In the genomic region with DNA sequence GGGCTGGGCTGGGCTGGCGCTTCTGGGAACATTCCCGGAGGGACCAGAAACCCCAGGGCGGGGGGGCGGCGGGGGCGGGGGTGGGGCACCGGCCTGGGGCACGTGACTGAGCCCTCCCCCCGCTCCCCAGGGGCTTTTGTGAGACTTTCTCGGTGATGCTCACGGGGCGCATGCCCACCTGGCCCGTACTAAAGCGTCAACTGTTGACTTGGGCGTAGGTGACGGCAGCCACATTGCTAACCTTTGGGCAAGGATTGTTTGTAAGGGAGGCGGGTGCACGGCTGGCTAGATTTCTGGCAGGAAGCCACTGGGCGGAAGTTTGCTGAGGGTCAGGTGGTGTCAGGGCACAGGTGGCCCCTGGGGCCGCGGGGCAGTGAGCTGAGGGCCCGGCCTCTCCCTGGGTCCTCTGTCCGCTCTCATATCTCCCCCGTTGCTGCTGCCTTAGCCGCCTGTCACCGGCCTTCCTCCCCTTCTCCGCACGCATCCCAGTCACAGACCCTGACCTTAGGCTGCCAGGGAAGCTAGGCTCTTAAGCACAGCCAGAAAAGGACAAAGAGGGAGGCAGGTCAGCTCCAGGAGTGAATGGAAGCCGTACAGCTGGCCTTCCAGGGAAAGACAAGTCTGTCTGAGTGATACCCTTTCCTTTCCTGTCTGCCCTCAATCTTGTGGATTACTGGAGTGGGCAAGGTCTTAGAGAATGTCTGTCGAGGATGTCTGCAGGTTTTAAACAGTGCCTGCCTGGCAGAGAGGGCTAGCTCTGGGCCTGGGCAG, we compare ENCODE assay signal across 8 cellular contexts. TPM values are rescaled to one million over a fixed set of nuclear protein-coding genes. Genes with fewer than 3 reads are reported as not detected.
A peak's percentile ranks its signal among the peaks of the same experiment; 100 is the strongest.
DNase-seq lines count a peak whose midpoint lies in the region; ATAC-seq and TF ChIP-seq lines count a peak whose summit lies in the region.

No MANE protein-coding gene starts in this region.

- no peaks in the 10 kb centered on the region for H4K20me1 ChIP-seq in OCI-LY3 (ENCODE audit: insufficient read depth, low read length)

- peak overlapping the region; percentile 94 for H3K4me2 ChIP-seq in OCI-LY3 (ENCODE audit: low read length)

- TF ChIP-seq CTCF in OCI-LY3 (IDR thresholded peaks at IDR 0.05; ENCODE audit: low read depth, low read length) (no peak), choroid plexus epithelial cell (conservative IDR thresholded peaks at IDR 0.05; ENCODE audit: low read depth, low read length) (no peak), liver (IDR thresholded peaks at IDR 0.05; ENCODE audit: low read depth, low read length, missing input control) (no peak)

- DNase-seq in COLO668 (lab: John Stamatoyannopoulos, UW; ENCODE audit: unreplicated experiment), result peak; percentile 86
- DNase-seq in choroid plexus epithelial cell (ENCODE audit: low read depth), result peak; percentile 15
- peak in 34 of 49 donors; percentile 26 to 95 (median 69) for DNase-seq in substantia nigra (lab: John Stamatoyannopoulos, UW)
- no peak for DNase-seq in MV-4-11 (lab: John Stamatoyannopoulos, UW)

- no peaks in the 10 kb centered on the region for H3K79me2 ChIP-seq in OCI-LY3 (ENCODE audit: low read length)

- peak in 1 of 2 donors; percentile 17 for TF ChIP-seq RAD21 in liver (IDR thresholded peaks at IDR 0.05)

- WGBS in liver, result 6% methylated on average over 30 of the region's 30 CpGs

- H3K27ac ChIP-seq in OCI-LY3 (ENCODE audit: low read length) (peak overlapping the region; percentile 59), liver (ENCODE audit: low read depth in 1 of 2, low read length in 2 of 2) (peak overlapping the region; percentile 93 to 98), substantia nigra (ENCODE audit: low read depth, low read length, poor library complexity, severe bottlenecking) (peak overlapping the region; percentile 96)

- peak; percentile 12 for TF ChIP-seq POLR2A in GM19099 (IDR thresholded peaks at IDR 0.05; ENCODE audit: extremely low read depth, insufficient read length, low read depth)

- peak; percentile 37 for ATAC-seq in HG03196 (IDR thresholded peaks at IDR 0.05; ENCODE audit: unreplicated experiment)

- H3K4me1 ChIP-seq in OCI-LY3 (ENCODE audit: low read length) (peaks cover 28% of the 10 kb centered on the region), liver (ENCODE audit: control insufficient read depth in 4 of 4, insufficient read depth in 4 of 4, low read length in 3 of 4) (peaks cover 7 to 29% (median 21%) of the 10 kb centered on the region in 4 donors)

- peak overlapping the region; percentile 80 for H2AFZ ChIP-seq in OCI-LY3 (ENCODE audit: low read depth, low read length)

- H3K4me3 ChIP-seq in OCI-LY3 (ENCODE audit: low read length) (peak overlapping the region; percentile 83), choroid plexus epithelial cell (ENCODE audit: low read depth, low read length) (peak overlapping the region; percentile 94), liver (ENCODE audit: low read depth in 1 of 3, low read length in 3 of 3) (peak overlapping the region; percentile 45 to 72 (median 55))

- H3K9ac ChIP-seq in OCI-LY3 (ENCODE audit: low read length) (peak overlapping the region; percentile 73), liver (ENCODE audit: low read depth in 1 of 2, low read length in 2 of 2) (peak overlapping the region; percentile 66 to 88)

- H3K9me3 ChIP-seq in OCI-LY3 (ENCODE audit: insufficient read depth, low read length) (no peaks in the 10 kb centered on the region), liver (ENCODE audit: control insufficient read depth in 4 of 4, low read length in 3 of 4) (no peaks in the 10 kb centered on the region)

- H3K27me3 ChIP-seq in OCI-LY3 (ENCODE audit: low read depth, low read length) (peaks cover 20% of the 10 kb centered on the region), liver (ENCODE audit: control insufficient read depth in 4 of 4, insufficient read depth in 4 of 4, low read length in 3 of 4) (no peaks in the 10 kb centered on the region)

- H3K36me3 ChIP-seq in OCI-LY3 (replicated peaks; ENCODE audit: low read depth, low read length) (no peaks in the 10 kb centered on the region), liver (ENCODE audit: control insufficient read depth in 4 of 4, insufficient read depth in 3 of 4, low read depth in 1 of 4, low read length in 3 of 4) (peaks cover 2 to 11% (median 8%) of the 10 kb centered on the region in 4 donors)

TF ChIP-seq in liver, 16 proteins besides CTCF, POLR2A, EP300 and RAD21:
- TF ChIP-seq JUND (IDR thresholded peaks at IDR 0.05) (peak in 1 of 2 donors; percentile 12), NR2F2 (IDR thresholded peaks at IDR 0.05) (peak; percentile 72), RXRA (IDR thresholded peaks at IDR 0.05) (peak; percentile 79 to 84), EGR1 (IDR thresholded peaks at IDR 0.05; ENCODE audit: low read depth in 2 of 2) (no peak), HNF4G (IDR thresholded peaks at IDR 0.05) (no peak), SP1 (IDR thresholded peaks at IDR 0.05) (peak; percentile 44), HNF4A (conservative IDR thresholded peaks at IDR 0.05) (peak; percentile 71 to 78), TAF1 (conservative IDR thresholded peaks at IDR 0.05) (no peak), FOXA1 (IDR thresholded peaks at IDR 0.05) (peak; percentile 58), YY1 (IDR thresholded peaks at IDR 0.05) (peak; percentile 71), FOXA2 (IDR thresholded peaks at IDR 0.05) (peak; percentile 55), GABPA (IDR thresholded peaks at IDR 0.05 in 1 of 2, conservative IDR thresholded peaks at IDR 0.05 in 1 of 2) (peak in 1 of 2 donors; percentile 64)
- TF ChIP-seq, protein P1, sequence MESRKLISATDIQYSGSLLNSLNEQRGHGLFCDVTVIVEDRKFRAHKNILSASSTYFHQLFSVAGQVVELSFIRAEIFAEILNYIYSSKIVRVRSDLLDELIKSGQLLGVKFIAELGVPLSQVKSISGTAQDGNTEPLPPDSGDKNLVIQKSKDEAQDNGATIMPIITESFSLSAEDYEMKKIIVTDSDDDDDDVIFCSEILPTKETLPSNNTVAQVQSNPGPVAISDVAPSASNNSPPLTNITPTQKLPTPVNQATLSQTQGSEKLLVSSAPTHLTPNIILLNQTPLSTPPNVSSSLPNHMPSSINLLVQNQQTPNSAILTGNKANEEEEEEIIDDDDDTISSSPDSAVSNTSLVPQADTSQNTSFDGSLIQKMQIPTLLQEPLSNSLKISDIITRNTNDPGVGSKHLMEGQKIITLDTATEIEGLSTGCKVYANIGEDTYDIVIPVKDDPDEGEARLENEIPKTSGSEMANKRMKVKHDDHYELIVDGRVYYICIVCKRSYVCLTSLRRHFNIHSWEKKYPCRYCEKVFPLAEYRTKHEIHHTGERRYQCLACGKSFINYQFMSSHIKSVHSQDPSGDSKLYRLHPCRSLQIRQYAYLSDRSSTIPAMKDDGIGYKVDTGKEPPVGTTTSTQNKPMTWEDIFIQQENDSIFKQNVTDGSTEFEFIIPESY (IDR thresholded peaks at IDR 0.05), result no peak
- TF ChIP-seq, protein P2, sequence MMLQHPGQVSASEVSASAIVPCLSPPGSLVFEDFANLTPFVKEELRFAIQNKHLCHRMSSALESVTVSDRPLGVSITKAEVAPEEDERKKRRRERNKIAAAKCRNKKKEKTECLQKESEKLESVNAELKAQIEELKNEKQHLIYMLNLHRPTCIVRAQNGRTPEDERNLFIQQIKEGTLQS (IDR thresholded peaks at IDR 0.05), result no peak
- TF ChIP-seq, protein P3, sequence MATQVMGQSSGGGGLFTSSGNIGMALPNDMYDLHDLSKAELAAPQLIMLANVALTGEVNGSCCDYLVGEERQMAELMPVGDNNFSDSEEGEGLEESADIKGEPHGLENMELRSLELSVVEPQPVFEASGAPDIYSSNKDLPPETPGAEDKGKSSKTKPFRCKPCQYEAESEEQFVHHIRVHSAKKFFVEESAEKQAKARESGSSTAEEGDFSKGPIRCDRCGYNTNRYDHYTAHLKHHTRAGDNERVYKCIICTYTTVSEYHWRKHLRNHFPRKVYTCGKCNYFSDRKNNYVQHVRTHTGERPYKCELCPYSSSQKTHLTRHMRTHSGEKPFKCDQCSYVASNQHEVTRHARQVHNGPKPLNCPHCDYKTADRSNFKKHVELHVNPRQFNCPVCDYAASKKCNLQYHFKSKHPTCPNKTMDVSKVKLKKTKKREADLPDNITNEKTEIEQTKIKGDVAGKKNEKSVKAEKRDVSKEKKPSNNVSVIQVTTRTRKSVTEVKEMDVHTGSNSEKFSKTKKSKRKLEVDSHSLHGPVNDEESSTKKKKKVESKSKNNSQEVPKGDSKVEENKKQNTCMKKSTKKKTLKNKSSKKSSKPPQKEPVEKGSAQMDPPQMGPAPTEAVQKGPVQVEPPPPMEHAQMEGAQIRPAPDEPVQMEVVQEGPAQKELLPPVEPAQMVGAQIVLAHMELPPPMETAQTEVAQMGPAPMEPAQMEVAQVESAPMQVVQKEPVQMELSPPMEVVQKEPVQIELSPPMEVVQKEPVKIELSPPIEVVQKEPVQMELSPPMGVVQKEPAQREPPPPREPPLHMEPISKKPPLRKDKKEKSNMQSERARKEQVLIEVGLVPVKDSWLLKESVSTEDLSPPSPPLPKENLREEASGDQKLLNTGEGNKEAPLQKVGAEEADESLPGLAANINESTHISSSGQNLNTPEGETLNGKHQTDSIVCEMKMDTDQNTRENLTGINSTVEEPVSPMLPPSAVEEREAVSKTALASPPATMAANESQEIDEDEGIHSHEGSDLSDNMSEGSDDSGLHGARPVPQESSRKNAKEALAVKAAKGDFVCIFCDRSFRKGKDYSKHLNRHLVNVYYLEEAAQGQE (IDR thresholded peaks at IDR 0.05), result peak; percentile 44
- TF ChIP-seq, protein P4, sequence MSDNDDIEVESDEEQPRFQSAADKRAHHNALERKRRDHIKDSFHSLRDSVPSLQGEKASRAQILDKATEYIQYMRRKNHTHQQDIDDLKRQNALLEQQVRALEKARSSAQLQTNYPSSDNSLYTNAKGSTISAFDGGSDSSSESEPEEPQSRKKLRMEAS (IDR thresholded peaks at IDR 0.05), result no peak

RNA-seq across cellular contexts. Expression of a gene that starts 0.8 kb away (rescaled TPM):
- total RNA-seq in liver, result 10 to 100 TPM; 10.1 to 26.8 TPM
- polyA plus RNA-seq in liver, result 10 to 100 TPM; 26.0 to 34.5 TPM

RNA-seq across cellular contexts. Expression of a gene that starts 18.3 kb away (rescaled TPM):
- total RNA-seq in liver, result 1 to 10 TPM; 2.7 to 3.9 TPM
- 1 to 10 TPM; 1.7 to 1.9 TPM for polyA plus RNA-seq in liver

RNA-seq across cellular contexts. Expression of a gene that starts 38.4 kb away (rescaled TPM):
- 10 to 100 TPM in 1 of 2 donors, 1 to 10 TPM in 1; 6.5 to 11.5 TPM for total RNA-seq in liver
- 10 to 100 TPM in 1 of 2 donors, 1 to 10 TPM in 1; 9.2 to 13.3 TPM for polyA plus RNA-seq in liver

RNA-seq across cellular contexts. Expression of a gene that starts 42.8 kb away (rescaled TPM):
- 1 to 10 TPM; 8.7 to 9.5 TPM for total RNA-seq in liver
- polyA plus RNA-seq in liver, result 10 to 100 TPM in 1 of 2 donors, 1 to 10 TPM in 1; 7.4 to 12.1 TPM
